In genomic region chr10:74827694-74828093, GRCh38 we compare ENCODE assay signal across 7 cellular contexts. TPM values are rescaled to one million over a fixed set of nuclear protein-coding genes. Genes with fewer than 3 reads are reported as not detected.
DNase-seq lines count a peak whose midpoint lies in the region; ATAC-seq and TF ChIP-seq lines count a peak whose summit lies in the region.

No MANE protein-coding gene starts in this region.

- H2AK5ac ChIP-seq in H9 (ENCODE audit: insufficient read length, low read length) = no peak overlapping the region

- ATAC-seq in HG03095 (IDR thresholded peaks at IDR 0.05; ENCODE audit: unreplicated experiment) (no peak), HG03457 (IDR thresholded peaks at IDR 0.05; ENCODE audit: unreplicated experiment) (no peak)

- no peaks in the 10 kb centered on the region for H3K27me3 Mint-ChIP-seq in H9 (ENCODE audit: low read depth)

- H3K27ac Mint-ChIP-seq in H9 = peak overlapping the region in 1 of 3 experiments; percentile 6; a peak in 2 of 7 replicates

- TF ChIP-seq POLR2A in spleen (IDR thresholded peaks at IDR 0.05) = no peak

- H3K36me3 Mint-ChIP-seq in H9 (ENCODE audit: insufficient read depth in 1 of 3, low read depth in 3 of 3) = peaks cover 0 to 12% (median 9%) of the 10 kb centered on the region in 3 experiments; a peak in 4 of 7 replicates

- H3K79me2 ChIP-seq in H9 (ENCODE audit: insufficient read depth, low read length) = peaks cover 6% of the 10 kb centered on the region; the same call in 1 of the 2 replicates
- H3K79me2 ChIP-seq in hepatocyte = peaks cover 55% of the 10 kb centered on the region

- H2BK5ac ChIP-seq in H9 (ENCODE audit: insufficient read length, low read length) = no peak overlapping the region

- no peak overlapping the region for H4K5ac ChIP-seq in H9 (ENCODE audit: insufficient read length, low read depth, low read length)

- H3K4me1 Mint-ChIP-seq in H9 = peaks cover 28 to 32% of the 10 kb centered on the region in 2 experiments

- H2BK120ac ChIP-seq in H9 (ENCODE audit: low read depth, low read length, poor library complexity, severe bottlenecking) = no peak overlapping the region

- H3K18ac ChIP-seq in H9 (ENCODE audit: insufficient read length, low read depth, low read length) = no peak overlapping the region

- no peak overlapping the region for H3K23ac ChIP-seq in H9 (ENCODE audit: insufficient read length, low read depth, low read length)

- H3K9ac ChIP-seq in H9 (ENCODE audit: extremely low read depth, insufficient read length, low read length) = no peak overlapping the region

- H3K4me3 Mint-ChIP-seq in H9 = peak overlapping the region; percentile 78 to 88

- H3K56ac ChIP-seq in H9 (ENCODE audit: insufficient read length, low read depth, low read length) = no peak overlapping the region

- DNase-seq in H9 (no peak), hepatocyte (ENCODE audit: low spot score) (no peak), spleen (no peak), H4 (ENCODE audit: low spot score) (no peak)

- H3K27ac ChIP-seq in H9 (ENCODE audit: insufficient read length, low read depth, low read length) = no peak overlapping the region
- no peak overlapping the region for H3K27ac ChIP-seq in hepatocyte
- H3K27ac ChIP-seq in spleen = peak overlapping the region in 6 of 8 donors; percentile 64 to 100 (median 100)

- H4K20me1 ChIP-seq in H9 (ENCODE audit: control insufficient read depth, insufficient read depth, insufficient read length) = no peaks in the 10 kb centered on the region
- H4K20me1 ChIP-seq in hepatocyte (ENCODE audit: insufficient read depth, poor library complexity, severe bottlenecking) = peaks cover 35% of the 10 kb centered on the region

- no peak for TF ChIP-seq CTCF in H9 (conservative IDR thresholded peaks at IDR 0.05)
- TF ChIP-seq CTCF in WI38 (IDR thresholded peaks at IDR 0.05; ENCODE audit: low read depth, low read length) = no peak
- no peak for TF ChIP-seq CTCF in hepatocyte (IDR thresholded peaks at IDR 0.05; ENCODE audit: poor library complexity)
- TF ChIP-seq CTCF in spleen (IDR thresholded peaks at IDR 0.05 in 8 of 11, conservative IDR thresholded peaks at IDR 0.05 in 3 of 11) = no peak

- H3K4me2 ChIP-seq in H9 (ENCODE audit: insufficient read depth, insufficient read length, low read length) = peak overlapping the region; percentile 87
- peak overlapping the region; percentile 91 for H3K4me2 ChIP-seq in hepatocyte

- H3K36me3 ChIP-seq in hepatocyte (replicated peaks; ENCODE audit: insufficient read depth, low read depth) (no peaks in the 10 kb centered on the region), spleen (no peaks in the 10 kb centered on the region)

- H4K8ac ChIP-seq in H9 (replicated peaks; ENCODE audit: insufficient read length, low read depth, low read length) = no peak overlapping the region

- H3K4me1 ChIP-seq in H9 (ENCODE audit: insufficient read depth, low read length) = peaks cover 3% of the 10 kb centered on the region; the same call in 1 of the 2 replicates
- H3K4me1 ChIP-seq in hepatocyte (ENCODE audit: insufficient read depth) = peaks cover 34% of the 10 kb centered on the region
- H3K4me1 ChIP-seq in spleen = peaks cover 16 to 76% (median 44%) of the 10 kb centered on the region in 6 donors

- H3K4me3 ChIP-seq in WI38 (ENCODE audit: low read depth, low read length) = peak overlapping the region; percentile 75
- no peak overlapping the region for H3K4me3 ChIP-seq in hepatocyte
- peak overlapping the region in 5 of 8 donors; percentile 41 to 100 (median 99) for H3K4me3 ChIP-seq in spleen

- WGBS in H9 (ENCODE audit: extremely low coverage, insufficient read length, low lambda C conversion rate) = no CpG with 5 or more reads among the region's 7 CpGs
- WGBS in hepatocyte (ENCODE audit: low lambda C conversion rate, missing lambda C conversion rate) = 93% methylated on average over 7 of the region's 7 CpGs
- WGBS in spleen, 5 donors = 83 to 93% (median 92%) methylated on average over 7 of the region's 7 CpGs

- peaks cover 15% of the 10 kb centered on the region for H3K23me2 ChIP-seq in H9 (ENCODE audit: insufficient read length, low read depth, low read length, poor library complexity, severe bottlenecking)

- intact Hi-C loops in spleen (cut with DNase I; ENCODE audit: low total_unique reads) = no loop called here

- H3K79me1 ChIP-seq in H9 (ENCODE audit: insufficient read depth, low read depth, low read length, poor library complexity, severe bottlenecking) = no peaks in the 10 kb centered on the region

- H3T11ph ChIP-seq in H9 (ENCODE audit: low read length) = no peak overlapping the region

- no peak overlapping the region for H2BK15ac ChIP-seq in H9 (ENCODE audit: low read depth, low read length)

- no peaks in the 10 kb centered on the region for H3K9me3 ChIP-seq in H9 (ENCODE audit: control insufficient read depth, low read depth, low read length)
- no peaks in the 10 kb centered on the region for H3K9me3 ChIP-seq in hepatocyte (ENCODE audit: low read depth)
- no peaks in the 10 kb centered on the region for H3K9me3 ChIP-seq in spleen

- no peak overlapping the region for H2BK12ac ChIP-seq in H9 (ENCODE audit: insufficient read length, low read depth, low read length)

- no peak overlapping the region for H3K4ac ChIP-seq in H9 (ENCODE audit: low read depth, low read length)

- H3K9me2 ChIP-seq in hepatocyte (replicated peaks; ENCODE audit: insufficient read depth) = no peaks in the 10 kb centered on the region

- H2AFZ ChIP-seq in H9 (ENCODE audit: low read length) (no peak overlapping the region), hepatocyte (no peak overlapping the region)

- no peak overlapping the region for H4K91ac ChIP-seq in H9 (ENCODE audit: insufficient read length, low read depth, low read length)

- no peak overlapping the region for H2BK20ac ChIP-seq in H9 (ENCODE audit: low read depth, low read length, poor library complexity, severe bottlenecking)

- H3K9me3 Mint-ChIP-seq in H9 = no peaks in the 10 kb centered on the region; a peak in 1 of 5 replicates

- H3K27me3 ChIP-seq in H9 (ENCODE audit: insufficient read depth, low read length) (no peaks in the 10 kb centered on the region), hepatocyte (no peaks in the 10 kb centered on the region), spleen (replicated peaks in 1 of 7) (no peaks in the 10 kb centered on the region)

- no peak overlapping the region for H3K14ac ChIP-seq in H9 (ENCODE audit: insufficient read depth, low read length)

RNA-seq across cellular contexts. Expression of gene KAT6B, which starts 1.3 kb away (rescaled TPM):
- total RNA-seq in H9 (2021) = 34.2 and 35.4 TPM in 2 replicates
- 28.8 and 36.2 TPM in 2 replicates for total RNA-seq in hepatocyte
- polyA plus RNA-seq in hepatocyte = 15.8 and 17.0 TPM in 2 replicates
- 10 to 100 TPM; 36.5 to 61.0 (median 49.0) TPM for total RNA-seq in spleen
- 1 to 10 TPM; 2.9 to 5.0 (median 3.1) TPM for polyA plus RNA-seq in spleen
- 3.1 and 4.9 TPM in 2 replicates for total RNA-seq in H4 (2014; rRNA removed; shearing (Covaris generic))

Comparison
In these comparisons a context has a peak if more than half of its experiments do, and no peak if none do; other contexts are left out.
1. H3K27ac ChIP-seq: peak in spleen (6 of 8); none in H9 (single experiment) and hepatocyte (single experiment).